Comparison of ENCODE assay signal across 16 cellular contexts in genomic region chr6:55812509-55812908, GRCh38.
A peak's percentile ranks its signal among the peaks of the same experiment; 100 is the strongest.
DNase-seq lines count a peak whose midpoint lies in the region; ATAC-seq, FAIRE-seq and TF ChIP-seq lines count a peak whose summit lies in the region.
"Had no signal": no experiment of that assay in that cellular context is flagged by ENCODE, and none has a peak within 500 bp of the region (broad histone marks: within the 10 kb centered on the region; RNA-seq: fewer than 3 reads in every experiment).

No MANE protein-coding gene starts in this region.

- peak overlapping the region; percentile 94 for H3K27ac ChIP-seq in cardiac muscle cell
- H3K27ac ChIP-seq in heart right ventricle, result no peak overlapping the region

- no peaks in the 10 kb centered on the region for H3K36me3 Mint-ChIP-seq in endothelial cell (ENCODE audit: low read depth, unreplicated experiment)
- H3K36me3 Mint-ChIP-seq: CD14-positive monocyte had no signal

- DNase-seq in cardiac muscle cell (ENCODE audit: low read depth in 1 of 2, low spot score in 1 of 2) (no peak), heart right ventricle (no peak), endothelial cell (ENCODE audit: low spot score) (no peak), mesenteric fat pad (ENCODE audit: low spot score) (no peak)
- DNase-seq in activated naive CD4-positive, alpha-beta T cell treated with anti-CD3 and anti-CD28 coated beads, Interleukin-2, amount 50 U/mL, for 16 hours, result no peak
- DNase-seq: COR-L47, GOT3, NCI-H1105, NCI-H187, NCI-H446, SHP77 treated with DMSO at 0.1 percent for 48 hours had no signal

- H3K4me1 Mint-ChIP-seq in endothelial cell (ENCODE audit: unreplicated experiment), result no peaks in the 10 kb centered on the region
- H3K4me1 Mint-ChIP-seq: CD14-positive monocyte had no signal

- peak; percentile 95 for FAIRE-seq in islet of Langerhans (lab: Jason Lieb, UNC)
- FAIRE-seq: A204.1 had no signal

- H3K4me3 Mint-ChIP-seq in endothelial cell (ENCODE audit: unreplicated experiment), result no peak overlapping the region
- H3K4me3 Mint-ChIP-seq: CD14-positive monocyte had no signal

- no peaks in the 10 kb centered on the region for H3K27me3 Mint-ChIP-seq in endothelial cell (ENCODE audit: unreplicated experiment)

- H3K27ac Mint-ChIP-seq in endothelial cell (ENCODE audit: unreplicated experiment), result no peak overlapping the region
- H3K27ac Mint-ChIP-seq: CD14-positive monocyte had no signal

- intact Hi-C loops in heart right ventricle (cut with DNase I), result no loop called here

- H3K4me1 ChIP-seq in cardiac muscle cell (ENCODE audit: low read depth) (peaks cover 37% of the 10 kb centered on the region), heart right ventricle (no peaks in the 10 kb centered on the region)

- TF ChIP-seq CTCF in cardiac muscle cell (IDR thresholded peaks at IDR 0.05; ENCODE audit: low read depth, low read length) (no peak), heart right ventricle (IDR thresholded peaks at IDR 0.05) (no peak), endothelial cell (IDR thresholded peaks at IDR 0.05; ENCODE audit: unreplicated experiment) (no peak)

- H3K9me3 Mint-ChIP-seq in endothelial cell (ENCODE audit: unreplicated experiment), result no peaks in the 10 kb centered on the region

- H3K4me3 ChIP-seq in cardiac muscle cell (no peak overlapping the region), heart right ventricle (no peak overlapping the region)

- 35 to 48% methylated on average over 1 of the region's 1 CpG for WGBS in heart right ventricle, 2 donors

- H3K9me3 ChIP-seq in cardiac muscle cell (ENCODE audit: low read depth) (no peaks in the 10 kb centered on the region), heart right ventricle (peaks cover 0 to 4% (median 0%) of the 10 kb centered on the region in 11 donors)

- H3K36me3 ChIP-seq in cardiac muscle cell (peaks cover 23% of the 10 kb centered on the region), heart right ventricle (no peaks in the 10 kb centered on the region)

- ATAC-seq in heart right ventricle (no peak), GM21619 (IDR thresholded peaks at IDR 0.05; ENCODE audit: unreplicated experiment) (peak; percentile 48), HG03520 (IDR thresholded peaks at IDR 0.05; ENCODE audit: unreplicated experiment) (peak; percentile 37)

- H3K27me3 ChIP-seq in cardiac muscle cell (no peaks in the 10 kb centered on the region), heart right ventricle (no peaks in the 10 kb centered on the region)

Comparison
In these comparisons a context has a peak if more than half of its experiments do, and no peak if none do; other contexts are left out.
1. ATAC-seq: peak in GM21619 (single experiment) and HG03520 (single experiment); none in heart right ventricle (0 of 8).